ENCODE assay signal across 1 cellular context in the genomic region with DNA sequence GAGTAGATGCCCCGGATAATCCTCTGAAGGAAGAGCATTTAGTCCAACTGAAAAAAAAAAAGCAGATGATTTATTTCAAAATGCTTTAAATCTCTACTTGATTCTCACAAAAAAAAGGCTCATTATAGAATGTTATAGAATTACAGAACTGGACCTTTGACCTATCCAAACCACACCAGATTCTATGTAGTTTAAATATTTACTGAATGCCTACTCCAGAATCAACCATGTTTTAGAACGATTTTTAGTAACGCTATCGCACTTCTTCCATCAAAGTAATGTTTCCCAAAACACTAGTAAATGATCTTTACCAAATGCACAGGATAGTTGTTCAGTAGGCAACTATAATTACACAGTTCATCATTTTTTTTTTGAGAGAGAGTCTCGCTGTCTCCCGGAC.
TF ChIP-seq lines count a peak whose summit lies in the region.

No MANE protein-coding gene starts in this region.

TF ChIP-seq in HCT116, 20 proteins besides CTCF, POLR2A, EP300 and RAD21 (continued from another document):
- TF ChIP-seq CBX3 (IDR thresholded peaks at IDR 0.05; ENCODE audit: low read depth), result no peak
- no peak for TF ChIP-seq EGR1 (IDR thresholded peaks at IDR 0.05; ENCODE audit: low read depth)
- TF ChIP-seq, protein P1, sequence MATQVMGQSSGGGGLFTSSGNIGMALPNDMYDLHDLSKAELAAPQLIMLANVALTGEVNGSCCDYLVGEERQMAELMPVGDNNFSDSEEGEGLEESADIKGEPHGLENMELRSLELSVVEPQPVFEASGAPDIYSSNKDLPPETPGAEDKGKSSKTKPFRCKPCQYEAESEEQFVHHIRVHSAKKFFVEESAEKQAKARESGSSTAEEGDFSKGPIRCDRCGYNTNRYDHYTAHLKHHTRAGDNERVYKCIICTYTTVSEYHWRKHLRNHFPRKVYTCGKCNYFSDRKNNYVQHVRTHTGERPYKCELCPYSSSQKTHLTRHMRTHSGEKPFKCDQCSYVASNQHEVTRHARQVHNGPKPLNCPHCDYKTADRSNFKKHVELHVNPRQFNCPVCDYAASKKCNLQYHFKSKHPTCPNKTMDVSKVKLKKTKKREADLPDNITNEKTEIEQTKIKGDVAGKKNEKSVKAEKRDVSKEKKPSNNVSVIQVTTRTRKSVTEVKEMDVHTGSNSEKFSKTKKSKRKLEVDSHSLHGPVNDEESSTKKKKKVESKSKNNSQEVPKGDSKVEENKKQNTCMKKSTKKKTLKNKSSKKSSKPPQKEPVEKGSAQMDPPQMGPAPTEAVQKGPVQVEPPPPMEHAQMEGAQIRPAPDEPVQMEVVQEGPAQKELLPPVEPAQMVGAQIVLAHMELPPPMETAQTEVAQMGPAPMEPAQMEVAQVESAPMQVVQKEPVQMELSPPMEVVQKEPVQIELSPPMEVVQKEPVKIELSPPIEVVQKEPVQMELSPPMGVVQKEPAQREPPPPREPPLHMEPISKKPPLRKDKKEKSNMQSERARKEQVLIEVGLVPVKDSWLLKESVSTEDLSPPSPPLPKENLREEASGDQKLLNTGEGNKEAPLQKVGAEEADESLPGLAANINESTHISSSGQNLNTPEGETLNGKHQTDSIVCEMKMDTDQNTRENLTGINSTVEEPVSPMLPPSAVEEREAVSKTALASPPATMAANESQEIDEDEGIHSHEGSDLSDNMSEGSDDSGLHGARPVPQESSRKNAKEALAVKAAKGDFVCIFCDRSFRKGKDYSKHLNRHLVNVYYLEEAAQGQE (IDR thresholded peaks at IDR 0.05; ENCODE audit: low read depth), result no peak
- TF ChIP-seq, protein P2, sequence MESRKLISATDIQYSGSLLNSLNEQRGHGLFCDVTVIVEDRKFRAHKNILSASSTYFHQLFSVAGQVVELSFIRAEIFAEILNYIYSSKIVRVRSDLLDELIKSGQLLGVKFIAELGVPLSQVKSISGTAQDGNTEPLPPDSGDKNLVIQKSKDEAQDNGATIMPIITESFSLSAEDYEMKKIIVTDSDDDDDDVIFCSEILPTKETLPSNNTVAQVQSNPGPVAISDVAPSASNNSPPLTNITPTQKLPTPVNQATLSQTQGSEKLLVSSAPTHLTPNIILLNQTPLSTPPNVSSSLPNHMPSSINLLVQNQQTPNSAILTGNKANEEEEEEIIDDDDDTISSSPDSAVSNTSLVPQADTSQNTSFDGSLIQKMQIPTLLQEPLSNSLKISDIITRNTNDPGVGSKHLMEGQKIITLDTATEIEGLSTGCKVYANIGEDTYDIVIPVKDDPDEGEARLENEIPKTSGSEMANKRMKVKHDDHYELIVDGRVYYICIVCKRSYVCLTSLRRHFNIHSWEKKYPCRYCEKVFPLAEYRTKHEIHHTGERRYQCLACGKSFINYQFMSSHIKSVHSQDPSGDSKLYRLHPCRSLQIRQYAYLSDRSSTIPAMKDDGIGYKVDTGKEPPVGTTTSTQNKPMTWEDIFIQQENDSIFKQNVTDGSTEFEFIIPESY (IDR thresholded peaks at IDR 0.05; ENCODE audit: extremely low read depth, insufficient replicate concordance, low read length), result no peak
- TF ChIP-seq JUND (IDR thresholded peaks at IDR 0.05), result no peak
- no peak for TF ChIP-seq SP1 (IDR thresholded peaks at IDR 0.05; ENCODE audit: low read depth)
- no peak for TF ChIP-seq EZH2 (IDR thresholded peaks at IDR 0.05)
- TF ChIP-seq ELF1 (IDR thresholded peaks at IDR 0.05; ENCODE audit: borderline replicate concordance, low read depth), result no peak
- no peak for TF ChIP-seq ZNF274 (IDR thresholded peaks at IDR 0.05; ENCODE audit: low read depth, low read length)
